8 cellular contexts compared by ENCODE assay signal in genomic region chr22:20569059-20570058, GRCh38.
A peak's percentile ranks its signal among the peaks of the same experiment; 100 is the strongest.
DNase-seq lines count a peak whose midpoint lies in the region; ATAC-seq and TF ChIP-seq lines count a peak whose summit lies in the region.

No MANE protein-coding gene starts in this region.

- peaks cover 74% of the 10 kb centered on the region for H3K36me3 Mint-ChIP-seq in activated naive CD4-positive, alpha-beta T cell treated with anti-CD3 and anti-CD28 coated beads for 36 hours (ENCODE audit: low read depth)

- H4K20me1 ChIP-seq in PC-3 (ENCODE audit: low read length): no peaks in the 10 kb centered on the region

- POLR2A ChIA-PET in PC-3 (lab: Charles Lee; ENCODE audit: unreplicated experiment): interaction anchor here (0.7 kb wide), 1 partner anchor 74 kb away, joined by 4 read pairs; no protein-coding TSS in a partner anchor

- peaks cover 6% of the 10 kb centered on the region for H3F3A ChIP-seq in PC-3 (ENCODE audit: low read length, unreplicated experiment)

- DNase-seq in COLO829 (ENCODE audit: low spot score): peak; percentile 95
- DNase-seq in PC-3: peak; percentile 90
- DNase-seq in activated naive CD4-positive, alpha-beta T cell treated with anti-CD3 and anti-CD28 coated beads for 36 hours: peak; percentile 62
- peak; percentile 84 for DNase-seq in right atrium auricular region (ENCODE audit: low spot score)
- DNase-seq in stimulated activated CD4-positive, alpha-beta T cell treated with anti-CD3 and anti-CD28 coated beads, Interleukin-15, amount 100 ng/mL, for 48 hours (ENCODE audit: low read depth in 2 of 2): peak; percentile 46 to 49
- DNase-seq in NAMALWA (ENCODE audit: low spot score): no peak
- no peak for DNase-seq in OCI-M2 (lab: John Stamatoyannopoulos, UW; ENCODE audit: unreplicated experiment)
- no peak for DNase-seq in medulla oblongata (ENCODE audit: extremely low spot score)

- H3K4me3 ChIP-seq in PC-3 (ENCODE audit: low read length): no peak overlapping the region
- no peak overlapping the region for H3K4me3 ChIP-seq in right atrium auricular region

- H3K27me3 ChIP-seq in PC-3 (ENCODE audit: low read length): no peaks in the 10 kb centered on the region
- H3K27me3 ChIP-seq in right atrium auricular region: no peaks in the 10 kb centered on the region

- peak; percentile 73 for ATAC-seq in PC-3

- CTCF ChIA-PET in PC-3 (lab: Charles Lee): interaction anchor here (1.5 kb wide), 1 partner anchor 151 kb away, joined by 17 read pairs; no protein-coding TSS in a partner anchor
- CTCF ChIA-PET in activated naive CD4-positive, alpha-beta T cell treated with anti-CD3 and anti-CD28 coated beads for 36 hours (lab: Charles Lee): interaction anchor here (1.3 to 3.3 kb wide), 6 partner anchors 9 to 65 kb away, joined by 3 to 12 read pairs (median 4); no protein-coding TSS in a partner anchor

- H3K9ac ChIP-seq in PC-3 (ENCODE audit: low read length): peak overlapping the region; percentile 37; the same call in 1 of the 2 replicates

- intact Hi-C loops in PC-3 (cut with micrococcal nuclease): loop anchor here (5.0 kb wide), 1 partner anchor 62 kb away; the partner anchor contains the start of gene MED15
- intact Hi-C loops in activated naive CD4-positive, alpha-beta T cell treated with anti-CD3 and anti-CD28 coated beads for 36 hours (cut with micrococcal nuclease): loop anchor here (2.0 to 5.0 kb wide), 3 partner anchors 133 to 152 kb away; no protein-coding TSS in a partner anchor

- peaks cover 30% of the 10 kb centered on the region for H3K79me2 ChIP-seq in PC-3 (ENCODE audit: low read length)

- peak overlapping the region; percentile 60 for H3K4me2 ChIP-seq in PC-3 (ENCODE audit: low read length)

- no TSS peak for BruUV-seq in PC-3 (replicated peaks; lab: Mats Ljungman, UMichigan)

- peaks cover 69% of the 10 kb centered on the region for H3K4me1 Mint-ChIP-seq in activated naive CD4-positive, alpha-beta T cell treated with anti-CD3 and anti-CD28 coated beads for 36 hours (ENCODE audit: low read depth)

- no peaks in the 10 kb centered on the region for H3K9me3 ChIP-seq in PC-3 (ENCODE audit: low read length)
- H3K9me3 ChIP-seq in right atrium auricular region: no peaks in the 10 kb centered on the region

- H3K4me1 ChIP-seq in PC-3 (ENCODE audit: insufficient read depth, low read length): peaks cover 61% of the 10 kb centered on the region
- peaks cover 0 to 38% of the 10 kb centered on the region in 2 donors for H3K4me1 ChIP-seq in right atrium auricular region

- no peaks in the 10 kb centered on the region for H3K9me3 Mint-ChIP-seq in activated naive CD4-positive, alpha-beta T cell treated with anti-CD3 and anti-CD28 coated beads for 36 hours

- no peak overlapping the region for H3K27ac Mint-ChIP-seq in activated naive CD4-positive, alpha-beta T cell treated with anti-CD3 and anti-CD28 coated beads for 36 hours

- no peaks in the 10 kb centered on the region for H3K9me2 ChIP-seq in PC-3 (replicated peaks; ENCODE audit: low read length)

- no peak overlapping the region for H3K4me3 Mint-ChIP-seq in activated naive CD4-positive, alpha-beta T cell treated with anti-CD3 and anti-CD28 coated beads for 36 hours

- TF ChIP-seq CTCF in PC-3 (conservative IDR thresholded peaks at IDR 0.05; ENCODE audit: low read depth, low read length): no peak
- TF ChIP-seq CTCF in right atrium auricular region (IDR thresholded peaks at IDR 0.05): no peak

- no peaks in the 10 kb centered on the region for H3K27me3 Mint-ChIP-seq in activated naive CD4-positive, alpha-beta T cell treated with anti-CD3 and anti-CD28 coated beads for 36 hours (ENCODE audit: low read depth)

- H3K36me3 ChIP-seq in PC-3 (ENCODE audit: low read depth, low read length) (peaks cover 63% of the 10 kb centered on the region), right atrium auricular region (peaks cover 89% of the 10 kb centered on the region)

- peak overlapping the region; percentile 89 for H3K27ac ChIP-seq in PC-3 (ENCODE audit: low read length)
- H3K27ac ChIP-seq in right atrium auricular region: peak overlapping the region; percentile 64 to 66

- no peak overlapping the region for H2AFZ ChIP-seq in PC-3 (ENCODE audit: low read length)

Comparison
In these comparisons a context has a peak if more than half of its experiments do, and no peak if none do; other contexts are left out.
1. DNase-seq: peak in COLO829 (single experiment), PC-3 (single experiment), activated naive CD4-positive, alpha-beta T cell treated with anti-CD3 and anti-CD28 coated beads for 36 hours (single experiment), right atrium auricular region (single experiment) and stimulated activated CD4-positive, alpha-beta T cell treated with anti-CD3 and anti-CD28 coated beads, Interleukin-15, amount 100 ng/mL, for 48 hours (2 of 2); none in NAMALWA (single experiment), OCI-M2 (single experiment) and medulla oblongata (single experiment).